ENCODE assay signal across 19 cellular contexts in the genomic region with DNA sequence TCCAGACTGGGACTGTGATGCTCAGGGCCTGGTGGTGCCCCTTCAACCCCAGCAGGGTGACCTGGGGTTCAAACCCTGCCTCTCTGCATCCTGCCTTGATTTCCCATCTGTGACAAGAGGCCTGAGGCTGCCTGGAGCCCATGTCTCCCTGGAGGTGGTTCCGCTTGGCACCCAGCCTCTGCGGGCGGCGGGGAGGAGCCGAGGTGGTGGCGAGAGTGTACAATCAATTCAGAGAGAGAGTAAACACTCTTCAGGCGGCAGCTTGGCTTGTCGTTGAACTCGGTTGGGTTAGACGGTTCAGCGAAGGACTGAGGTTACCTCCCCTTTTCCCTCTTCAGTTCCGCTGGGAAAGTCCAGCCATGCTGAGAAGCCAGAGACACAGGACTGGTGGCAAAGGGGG. TPM values are rescaled to one million over a fixed set of nuclear protein-coding genes. Genes with fewer than 3 reads are reported as not detected.
A peak's percentile ranks its signal among the peaks of the same experiment; 100 is the strongest.
DNase-seq lines count a peak whose midpoint lies in the region; ATAC-seq, FAIRE-seq and TF ChIP-seq lines count a peak whose summit lies in the region.
"Had no signal": no experiment of that assay in that cellular context is flagged by ENCODE, and none has a peak within 500 bp of the region (broad histone marks: within the 10 kb centered on the region; RNA-seq: fewer than 3 reads in every experiment).

No MANE protein-coding gene starts in this region.

- no peak overlapping the region for H3K27ac ChIP-seq in right lobe of liver
- H3K27ac ChIP-seq: spleen, transverse colon had no signal

- no peak for FAIRE-seq in GM12892 (lab: Jason Lieb, UNC)

- H3K27me3 ChIP-seq in right lobe of liver: no peaks in the 10 kb centered on the region

- no peaks in the 10 kb centered on the region for H3K4me1 ChIP-seq in mucosa of descending colon (ENCODE audit: low read depth)
- H3K4me1 ChIP-seq in right lobe of liver: no peaks in the 10 kb centered on the region
- H3K4me1 ChIP-seq: spleen, transverse colon had no signal

- H3K36me3 ChIP-seq in mucosa of descending colon (ENCODE audit: low read depth): no peaks in the 10 kb centered on the region
- H3K36me3 ChIP-seq in right lobe of liver: no peaks in the 10 kb centered on the region
- H3K36me3 ChIP-seq: transverse colon had no signal

- H3K4me3 ChIP-seq in mucosa of descending colon (no peak overlapping the region), right lobe of liver (no peak overlapping the region)
- H3K4me3 ChIP-seq: spleen, transverse colon had no signal

- intact Hi-C loops in mucosa of descending colon (cut with DNase I, micrococcal nuclease) (no loop called here), right lobe of liver (cut with DNase I) (no loop called here)

- DNase-seq in DMS153 treated with DMSO at 0.1 percent for 48 hours (lab: John Stamatoyannopoulos, UW; ENCODE audit: unreplicated experiment) (peak; percentile 86), NCI-H146 treated with DMSO at 0.1 percent for 48 hours (lab: John Stamatoyannopoulos, UW; ENCODE audit: unreplicated experiment) (peak; percentile 20), NCI-H69 (lab: John Stamatoyannopoulos, UW) (peak; percentile 96), mucosa of descending colon (peak in 1 of 3 donors; percentile 10), HuH-7 (ENCODE audit: low spot score) (no peak), GM12892 (ENCODE audit: insufficient read length) (no peak), right lobe of liver (no peak)
- no peak for DNase-seq in activated CD8-positive, alpha-beta memory T cell treated with anti-CD3 and anti-CD28 coated beads, Interleukin-2, amount 50 U/mL, for 4 hours
- DNase-seq: ACHN; caudate nucleus; effector CD4-positive, alpha-beta T cell; glutamatergic neuron; KBM-7; naive thymus-derived CD4-positive, alpha-beta T cell; SIG-M5; spleen; T-helper 17 cell; transverse colon had no signal

- ATAC-seq in mucosa of descending colon: peak; percentile 11
- ATAC-seq in right lobe of liver: no peak
- ATAC-seq: HCT116; naive thymus-derived CD4-positive, alpha-beta T cell; T-helper 17 cell had no signal

- WGBS in right lobe of liver (ENCODE audit: insufficient coverage, low coverage, low lambda C conversion rate, missing lambda C conversion rate): 38% methylated on average over 11 of the region's 12 CpGs

- H3K9me3 ChIP-seq in mucosa of descending colon: no peaks in the 10 kb centered on the region
- no peaks in the 10 kb centered on the region for H3K9me3 ChIP-seq in right lobe of liver
- H3K9me3 ChIP-seq: transverse colon had no signal

- no peak for TF ChIP-seq CTCF in mucosa of descending colon (IDR thresholded peaks at IDR 0.05)
- no peak for TF ChIP-seq CTCF in right lobe of liver (IDR thresholded peaks at IDR 0.05)

- TF ChIP-seq POLR2A in GM12892 (IDR thresholded peaks at IDR 0.05; ENCODE audit: low read depth, low read length) (no peak), right lobe of liver (IDR thresholded peaks at IDR 0.05) (no peak)

RNA-seq across cellular contexts. Expression of a gene that starts 39.3 kb away (rescaled TPM):
- total RNA-seq in mucosa of descending colon: under 1 TPM; 0.41 to 0.73 (median 0.43) TPM
- not detected for polyA plus RNA-seq in GM12892 (2012; ENCODE audit: missing spikeins)
- 1 to 10 TPM in 1 of 6 experiments, under 1 TPM in 5; 0.12 to 1.6 (median 0.24) TPM for total RNA-seq in right lobe of liver

Comparison
In these comparisons a context has a peak if more than half of its experiments do, and no peak if none do; other contexts are left out.
1. DNase-seq: peak in DMS153 treated with DMSO at 0.1 percent for 48 hours (single experiment), NCI-H146 treated with DMSO at 0.1 percent for 48 hours (single experiment) and NCI-H69 (single experiment); none in HuH-7 (single experiment), GM12892 (single experiment), activated CD8-positive, alpha-beta memory T cell treated with anti-CD3 and anti-CD28 coated beads, Interleukin-2, amount 50 U/mL, for 4 hours (single experiment) and right lobe of liver (0 of 3).